1 cellular context compared by ENCODE assay signal in genomic region chrX:154541896-154542722, GRCh38.
TF ChIP-seq lines count a peak whose summit lies in the region.

No MANE protein-coding gene starts in this region.

TF ChIP-seq in SK-N-SH treated with all-trans-retinoic acid at 6 μM for 48 hours, 23 proteins besides CTCF, POLR2A, EP300 and RAD21 (continued from another document):
- TF ChIP-seq TSHZ2 (CRISPR knock-in tag; IDR thresholded peaks at IDR 0.05) (no peak), OSR1 (CRISPR knock-in tag; IDR thresholded peaks at IDR 0.05) (no peak)
